Comparison of ENCODE assay signal across 15 cellular contexts in genomic region chr12:128570191-128571065, GRCh38.
DNase-seq lines count a peak whose midpoint lies in the region; ATAC-seq, FAIRE-seq and TF ChIP-seq lines count a peak whose summit lies in the region.
"Had no signal": no experiment of that assay in that cellular context is flagged by ENCODE, and none has a peak within 500 bp of the region (broad histone marks: within the 10 kb centered on the region; RNA-seq: fewer than 3 reads in every experiment).

No MANE protein-coding gene starts in this region.

- no peak for FAIRE-seq in H54 (lab: Jason Lieb, UNC)
- FAIRE-seq: TTC549 had no signal

- H3K27ac ChIP-seq in CD8-positive, alpha-beta memory T cell (ENCODE audit: low read depth, low read length), result peak overlapping the region; percentile 47
- H3K27ac ChIP-seq: BLaER1 treated with 17β-estradiol and CSF1 and Interleukin-3, amounts not matched to agents 10 nM and 100 nM; upper lobe of left lung had no signal

- peaks cover 9 to 19% (median 11%) of the 10 kb centered on the region in 3 donors for H3K4me1 Mint-ChIP-seq in CD8-positive, alpha-beta memory T cell
- H3K4me1 Mint-ChIP-seq in activated CD4-positive, alpha-beta memory T cell treated with anti-CD3 and anti-CD28 coated beads, Interleukin-2, amount 10 ng/mL, durations not matched to agents 7 days and 5 days, result peaks cover 4% of the 10 kb centered on the region

- no peaks in the 10 kb centered on the region for H3K27me3 Mint-ChIP-seq in CD8-positive, alpha-beta memory T cell
- H3K27me3 Mint-ChIP-seq in activated CD4-positive, alpha-beta memory T cell treated with anti-CD3 and anti-CD28 coated beads, Interleukin-2, amount 10 ng/mL, durations not matched to agents 7 days and 5 days, result no peaks in the 10 kb centered on the region

- H3K4me3 ChIP-seq in CD8-positive, alpha-beta memory T cell (ENCODE audit: low read length), result no peak overlapping the region
- H3K4me3 ChIP-seq: BLaER1 treated with 17β-estradiol and CSF1 and Interleukin-3, amounts not matched to agents 10 nM and 100 nM; upper lobe of left lung had no signal

- POLR2A ChIA-PET in CD8-positive, alpha-beta memory T cell (lab: Charles Lee), result no interaction called here
- POLR2A ChIA-PET in activated CD4-positive, alpha-beta memory T cell treated with anti-CD3 and anti-CD28 coated beads, Interleukin-2, amount 10 ng/mL, durations not matched to agents 7 days and 5 days (lab: Charles Lee), result no interaction called here

- H3K9me3 Mint-ChIP-seq in CD8-positive, alpha-beta memory T cell, result peaks cover 0 to 1% (median 0%) of the 10 kb centered on the region in 5 donors
- H3K9me3 Mint-ChIP-seq in activated CD4-positive, alpha-beta memory T cell treated with anti-CD3 and anti-CD28 coated beads, Interleukin-2, amount 10 ng/mL, durations not matched to agents 7 days and 5 days, result peaks cover 11% of the 10 kb centered on the region

- CTCF ChIA-PET in CD8-positive, alpha-beta memory T cell (lab: Charles Lee), result no interaction called here
- CTCF ChIA-PET in activated CD4-positive, alpha-beta memory T cell treated with anti-CD3 and anti-CD28 coated beads, Interleukin-2, amount 10 ng/mL, durations not matched to agents 7 days and 5 days (lab: Charles Lee), result no interaction called here

- H3K36me3 ChIP-seq in CD8-positive, alpha-beta memory T cell (ENCODE audit: insufficient read depth, low read length), result no peaks in the 10 kb centered on the region
- H3K36me3 ChIP-seq: BLaER1 treated with 17β-estradiol and CSF1 and Interleukin-3, amounts not matched to agents 10 nM and 100 nM; upper lobe of left lung had no signal

- no peaks in the 10 kb centered on the region for H3K36me3 Mint-ChIP-seq in CD8-positive, alpha-beta memory T cell
- H3K36me3 Mint-ChIP-seq in activated CD4-positive, alpha-beta memory T cell treated with anti-CD3 and anti-CD28 coated beads, Interleukin-2, amount 10 ng/mL, durations not matched to agents 7 days and 5 days (ENCODE audit: low read depth), result no peaks in the 10 kb centered on the region

- H3K27me3 ChIP-seq in CD8-positive, alpha-beta memory T cell (ENCODE audit: insufficient read depth, low read length, poor library complexity, severe bottlenecking), result no peaks in the 10 kb centered on the region
- H3K27me3 ChIP-seq: BLaER1 treated with 17β-estradiol and CSF1 and Interleukin-3, amounts not matched to agents 10 nM and 100 nM; upper lobe of left lung had no signal

- H3K4me3 Mint-ChIP-seq in CD8-positive, alpha-beta memory T cell, result peak overlapping the region in 6 of 7 donors; percentile 16 to 89 (median 68)
- peak overlapping the region; percentile 27 for H3K4me3 Mint-ChIP-seq in activated CD4-positive, alpha-beta memory T cell treated with anti-CD3 and anti-CD28 coated beads, Interleukin-2, amount 10 ng/mL, durations not matched to agents 7 days and 5 days

- peak in 3 of 5 donors; percentile 14 to 25 (median 14) for DNase-seq in CD8-positive, alpha-beta memory T cell
- DNase-seq in activated CD4-positive, alpha-beta memory T cell treated with anti-CD3 and anti-CD28 coated beads, Interleukin-2, amount 10 ng/mL, durations not matched to agents 7 days and 5 days, result peak; percentile 21
- DNase-seq in Kasumi-1 (lab: John Stamatoyannopoulos, UW), result no peak
- DNase-seq in H54 (ENCODE audit: insufficient read length, low spot score), result no peak
- DNase-seq: activated gamma-delta T cell treated with Interleukin-2 at 50 U/mL for 16 hours, caudate nucleus, GF-D8, right cardiac atrium, upper lobe of left lung had no signal

- no peak for TF ChIP-seq POLR2A in H54 (IDR thresholded peaks at IDR 0.05; ENCODE audit: low read depth, low read length)

- H3K4me1 ChIP-seq in CD8-positive, alpha-beta memory T cell (ENCODE audit: insufficient read depth, low read length), result peaks cover 7% of the 10 kb centered on the region
- H3K4me1 ChIP-seq: BLaER1 treated with 17β-estradiol and CSF1 and Interleukin-3, amounts not matched to agents 10 nM and 100 nM; upper lobe of left lung had no signal

- ATAC-seq in GM18873 (IDR thresholded peaks at IDR 0.05; ENCODE audit: low FRiP score, unreplicated experiment), result peak; percentile 56
- ATAC-seq in HG02938 (IDR thresholded peaks at IDR 0.05; ENCODE audit: unreplicated experiment), result peak; percentile 80
- no peak for ATAC-seq in GM18907 (IDR thresholded peaks at IDR 0.05; ENCODE audit: unreplicated experiment)
- ATAC-seq in GM21423 (IDR thresholded peaks at IDR 0.05; ENCODE audit: unreplicated experiment), result no peak
- ATAC-seq: right cardiac atrium had no signal

- H3K27ac Mint-ChIP-seq in CD8-positive, alpha-beta memory T cell, result peak overlapping the region in 7 of 8 donors; percentile 47 to 91 (median 88)
- peak overlapping the region; percentile 69 for H3K27ac Mint-ChIP-seq in activated CD4-positive, alpha-beta memory T cell treated with anti-CD3 and anti-CD28 coated beads, Interleukin-2, amount 10 ng/mL, durations not matched to agents 7 days and 5 days

- H3K9me3 ChIP-seq in CD8-positive, alpha-beta memory T cell (ENCODE audit: low read length), result no peaks in the 10 kb centered on the region

Comparison
In these comparisons a context has a peak if more than half of its experiments do, and no peak if none do; other contexts are left out.
1. DNase-seq: peak in CD8-positive, alpha-beta memory T cell (3 of 5) and activated CD4-positive, alpha-beta memory T cell treated with anti-CD3 and anti-CD28 coated beads, Interleukin-2, amount 10 ng/mL, durations not matched to agents 7 days and 5 days (single experiment); none in Kasumi-1 (0 of 2) and H54 (single experiment).
2. ATAC-seq: peak in GM18873 (single experiment) and HG02938 (single experiment); none in GM18907 (single experiment) and GM21423 (single experiment).